1 cellular context compared by ENCODE assay signal in the genomic region with DNA sequence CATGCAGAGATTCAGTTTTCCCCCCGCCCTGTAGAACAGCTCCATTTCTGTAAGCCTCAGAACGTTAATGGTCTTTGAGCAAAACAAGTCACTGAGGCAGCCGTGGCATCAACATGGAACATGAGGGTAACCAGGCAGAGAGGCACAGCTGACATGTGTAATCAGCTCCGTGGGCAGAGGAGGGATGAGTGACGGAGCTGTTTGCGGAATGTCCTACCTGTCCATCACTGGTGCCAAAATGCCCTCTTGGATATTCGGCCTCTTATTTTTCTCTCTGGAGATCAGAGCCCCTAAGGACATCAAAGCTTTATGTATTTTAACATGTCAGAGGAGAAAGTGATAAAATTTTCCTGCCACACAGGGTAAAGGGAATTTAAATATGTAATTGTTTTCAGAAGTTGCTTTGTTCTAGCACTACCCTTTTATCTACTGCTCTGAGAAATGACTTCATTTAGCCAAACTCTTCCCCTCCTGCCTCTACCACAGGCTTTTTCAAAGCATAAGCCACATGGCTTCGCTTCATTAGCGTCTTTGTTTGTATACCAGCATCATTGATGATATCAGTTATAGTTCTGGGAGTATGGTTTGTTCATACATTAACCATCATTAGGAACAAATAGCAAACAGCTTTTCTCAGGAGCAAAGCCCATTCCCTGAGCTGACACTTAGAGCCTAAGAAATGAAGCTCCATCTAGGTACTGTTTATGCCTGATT.
A peak's percentile ranks its signal among the peaks of the same experiment; 100 is the strongest.
TF ChIP-seq lines count a peak whose summit lies in the region.

No MANE protein-coding gene starts in this region.

TF ChIP-seq in neural cell, 6 proteins besides CTCF, POLR2A, EP300 and RAD21 (continued from another document):
- TF ChIP-seq POLR2AphosphoS5 (IDR thresholded peaks at IDR 0.05) (peak; percentile 1), MXI1 (conservative IDR thresholded peaks at IDR 0.05; ENCODE audit: poor library complexity, severe bottlenecking) (no peak), SMC3 (conservative IDR thresholded peaks at IDR 0.05; ENCODE audit: poor library complexity) (no peak)
